ENCODE assay signal across 17 cellular contexts in genomic region chr4:55762815-55763214, GRCh38. TPM values are rescaled to one million over a fixed set of nuclear protein-coding genes. Genes with fewer than 3 reads are reported as not detected.
DNase-seq lines count a peak whose midpoint lies in the region; ATAC-seq and TF ChIP-seq lines count a peak whose summit lies in the region.
"Had no signal": no experiment of that assay in that cellular context is flagged by ENCODE, and none has a peak within 500 bp of the region (broad histone marks: within the 10 kb centered on the region; RNA-seq: fewer than 3 reads in every experiment).

No MANE protein-coding gene starts in this region.

- H3K36me3 ChIP-seq in SK-N-SH (replicated peaks in 1 of 2; ENCODE audit: control insufficient read depth in 1 of 2, insufficient read depth in 2 of 2, low read length in 1 of 2) = no peaks in the 10 kb centered on the region

- POLR2A ChIA-PET in SK-N-SH (lab: Yijun Ruan, JAX) = interaction anchor here (0.9 kb wide), 1 partner anchor 19 kb away, joined by 3 read pairs; no protein-coding TSS in a partner anchor

- H3K4me1 ChIP-seq in SK-N-SH (ENCODE audit: control insufficient read depth in 1 of 2, insufficient read depth in 2 of 2, low read depth in 1 of 2, low read length in 1 of 2) = no peaks in the 10 kb centered on the region; a peak in 1 of 4 replicates
- H3K4me1 ChIP-seq: A549 had no signal

- CTCF ChIA-PET in SK-N-SH (lab: Yijun Ruan, JAX) = interaction anchor here (1.0 kb wide), 1 partner anchor 104 kb away, joined by 3 read pairs; no protein-coding TSS in a partner anchor

- H3K27ac ChIP-seq in SK-N-SH (ENCODE audit: low read depth in 2 of 2, low read length in 1 of 2) = no peak overlapping the region
- H3K27ac ChIP-seq: A549, C4-2B, PC-9 had no signal

- H3K9ac ChIP-seq in SK-N-SH = no peak overlapping the region

- H2AFZ ChIP-seq in SK-N-SH (ENCODE audit: low read depth) = no peak overlapping the region
- H2AFZ ChIP-seq: PC-9 had no signal

- WGBS in SK-N-SH (ENCODE audit: low lambda C conversion rate) = 55% methylated on average over 3 of the region's 3 CpGs

- no peaks in the 10 kb centered on the region for H3K9me3 ChIP-seq in SK-N-SH
- H3K9me3 ChIP-seq: A549 had no signal

- no peaks in the 10 kb centered on the region for H3K27me3 ChIP-seq in SK-N-SH (ENCODE audit: insufficient read depth)

- no peaks in the 10 kb centered on the region for H3K9me2 ChIP-seq in SK-N-SH

- H3K79me2 ChIP-seq in SK-N-SH (ENCODE audit: insufficient read depth) = no peaks in the 10 kb centered on the region

- ATAC-seq in SK-N-SH treated with all-trans-retinoic acid at 6 μM for 48 hours = no peak
- ATAC-seq in stimulated activated naive CD8-positive, alpha-beta T cell treated with anti-CD3 and anti-CD28 coated beads, Interleukin-15, Interleukin-2, amounts not matched to agents 100 U/mL and 50 U/mL, for 24 hours = no peak
- ATAC-seq in HG02938 (IDR thresholded peaks at IDR 0.05; ENCODE audit: unreplicated experiment) = no peak
- ATAC-seq: A549, HepG2 had no signal

- H3K4me3 ChIP-seq in SK-N-SH (ENCODE audit: low read depth in 2 of 2, low read length in 1 of 2) = no peak overlapping the region
- no peak overlapping the region for H3K4me3 ChIP-seq in skeletal muscle cell (ENCODE audit: low read depth, low read length)
- H3K4me3 ChIP-seq: A549, PC-9 had no signal

- no peak for TF ChIP-seq EP300 in SK-N-SH (IDR thresholded peaks at IDR 0.05; ENCODE audit: borderline replicate concordance in 1 of 2, low read depth in 1 of 2, low read length in 1 of 2)

- no peak for TF ChIP-seq RAD21 in SK-N-SH (IDR thresholded peaks at IDR 0.05; ENCODE audit: low read length)

- no peaks in the 10 kb centered on the region for H3F3A ChIP-seq in SK-N-SH (replicated peaks; ENCODE audit: insufficient read depth)

- no peak overlapping the region for H3K4me2 ChIP-seq in SK-N-SH
- H3K4me2 ChIP-seq: A549, PC-9 had no signal

- H4K20me1 ChIP-seq in SK-N-SH (ENCODE audit: insufficient read depth) = no peaks in the 10 kb centered on the region

- DNase-seq in SK-N-SH = no peak
- peak; percentile 77 to 88 for DNase-seq in NCI-H524 (lab: John Stamatoyannopoulos, UW)
- DNase-seq in kidney glomerular epithelial cell (lab: John Stamatoyannopoulos, UW) = peak; percentile 59
- DNase-seq in skeletal muscle cell (ENCODE audit: low read depth) = peak; percentile 17
- DNase-seq in NCI-H1930 (lab: John Stamatoyannopoulos, UW) = no peak
- DNase-seq in stimulated activated naive CD8-positive, alpha-beta T cell treated with anti-CD3 and anti-CD28 coated beads, Interleukin-15, Interleukin-2, amounts not matched to agents 100 U/mL and 50 U/mL, for 24 hours = no peak
- DNase-seq: DMS53, KG1, NCI-H1048, NCI-H146, NCI-H526 treated with DMSO at 0.1 percent for 48 hours, PC-9 had no signal

- TF ChIP-seq CTCF in SK-N-SH (IDR thresholded peaks at IDR 0.05) = no peak

TF ChIP-seq in SK-N-SH treated with all-trans-retinoic acid at 6 μM for 48 hours, 23 proteins besides CTCF, POLR2A, EP300 and RAD21:
- TF ChIP-seq, protein P1, sequence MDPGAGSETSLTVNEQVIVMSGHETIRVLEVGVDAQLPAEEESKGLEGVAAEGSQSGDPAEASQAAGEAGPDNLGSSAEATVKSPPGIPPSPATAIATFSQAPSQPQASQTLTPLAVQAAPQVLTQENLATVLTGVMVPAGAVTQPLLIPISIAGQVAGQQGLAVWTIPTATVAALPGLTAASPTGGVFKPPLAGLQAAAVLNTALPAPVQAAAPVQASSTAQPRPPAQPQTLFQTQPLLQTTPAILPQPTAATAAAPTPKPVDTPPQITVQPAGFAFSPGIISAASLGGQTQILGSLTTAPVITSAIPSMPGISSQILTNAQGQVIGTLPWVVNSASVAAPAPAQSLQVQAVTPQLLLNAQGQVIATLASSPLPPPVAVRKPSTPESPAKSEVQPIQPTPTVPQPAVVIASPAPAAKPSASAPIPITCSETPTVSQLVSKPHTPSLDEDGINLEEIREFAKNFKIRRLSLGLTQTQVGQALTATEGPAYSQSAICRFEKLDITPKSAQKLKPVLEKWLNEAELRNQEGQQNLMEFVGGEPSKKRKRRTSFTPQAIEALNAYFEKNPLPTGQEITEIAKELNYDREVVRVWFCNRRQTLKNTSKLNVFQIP (CRISPR knock-in tag; IDR thresholded peaks at IDR 0.05; ENCODE audit: borderline replicate concordance, low read depth) = no peak
- peak; percentile 56 for TF ChIP-seq ISL1 (CRISPR knock-in tag; IDR thresholded peaks at IDR 0.05)

TF ChIP-seq in SK-N-SH, 30 proteins besides CTCF, POLR2A, EP300 and RAD21:
- TF ChIP-seq ZBTB33 (IDR thresholded peaks at IDR 0.05; ENCODE audit: borderline replicate concordance, low read depth) (no peak), USF2 (IDR thresholded peaks at IDR 0.05; ENCODE audit: borderline replicate concordance, low read depth, low read length) (no peak), SIN3A (IDR thresholded peaks at IDR 0.05; ENCODE audit: borderline replicate concordance, low read depth, low read length) (no peak), PBX3 (IDR thresholded peaks at IDR 0.05) (no peak), FOXM1 (IDR thresholded peaks at IDR 0.05; ENCODE audit: low read depth) (no peak), FOSL2 (IDR thresholded peaks at IDR 0.05; ENCODE audit: borderline replicate concordance, low read depth) (no peak), TEAD4 (IDR thresholded peaks at IDR 0.05; ENCODE audit: borderline replicate concordance, insufficient read depth) (no peak), MXI1 (IDR thresholded peaks at IDR 0.05; ENCODE audit: low read depth, low read length) (no peak), FOXJ3 (CRISPR knock-in tag; IDR thresholded peaks at IDR 0.05) (no peak), NFIC (IDR thresholded peaks at IDR 0.05; ENCODE audit: borderline replicate concordance) (no peak), GATA2 (CRISPR knock-in tag; IDR thresholded peaks at IDR 0.05) (no peak), TCF12 (IDR thresholded peaks at IDR 0.05) (no peak)
- TF ChIP-seq, protein P2, sequence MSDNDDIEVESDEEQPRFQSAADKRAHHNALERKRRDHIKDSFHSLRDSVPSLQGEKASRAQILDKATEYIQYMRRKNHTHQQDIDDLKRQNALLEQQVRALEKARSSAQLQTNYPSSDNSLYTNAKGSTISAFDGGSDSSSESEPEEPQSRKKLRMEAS (IDR thresholded peaks at IDR 0.05; ENCODE audit: low read depth) = no peak
- TF ChIP-seq, protein P3, sequence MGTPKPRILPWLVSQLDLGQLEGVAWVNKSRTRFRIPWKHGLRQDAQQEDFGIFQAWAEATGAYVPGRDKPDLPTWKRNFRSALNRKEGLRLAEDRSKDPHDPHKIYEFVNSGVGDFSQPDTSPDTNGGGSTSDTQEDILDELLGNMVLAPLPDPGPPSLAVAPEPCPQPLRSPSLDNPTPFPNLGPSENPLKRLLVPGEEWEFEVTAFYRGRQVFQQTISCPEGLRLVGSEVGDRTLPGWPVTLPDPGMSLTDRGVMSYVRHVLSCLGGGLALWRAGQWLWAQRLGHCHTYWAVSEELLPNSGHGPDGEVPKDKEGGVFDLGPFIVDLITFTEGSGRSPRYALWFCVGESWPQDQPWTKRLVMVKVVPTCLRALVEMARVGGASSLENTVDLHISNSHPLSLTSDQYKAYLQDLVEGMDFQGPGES (IDR thresholded peaks at IDR 0.05; ENCODE audit: low read depth, low read length) = no peak

RNA-seq across cellular contexts. Expression of gene EXOC1L, which starts 56.8 kb away (rescaled TPM):
- polyA plus RNA-seq in SK-N-SH (2012; rRNA removed) = not detected in 2 replicates
- 0.04 and 0.19 TPM in 2 replicates for polyA plus RNA-seq in SK-N-SH (2012; cell fraction: cytosol; rRNA removed)
- not detected in 2 replicates for polyA plus RNA-seq in SK-N-SH (2012; cell fraction: nucleus; rRNA removed)
- polyA plus RNA-seq: A549, HepG2 had no signal

Comparison
In these comparisons a context has a peak if more than half of its experiments do, and no peak if none do; other contexts are left out.
1. DNase-seq: peak in NCI-H524 (2 of 2), kidney glomerular epithelial cell (single experiment) and skeletal muscle cell (single experiment); none in SK-N-SH (single experiment), NCI-H1930 (0 of 2) and stimulated activated naive CD8-positive, alpha-beta T cell treated with anti-CD3 and anti-CD28 coated beads, Interleukin-15, Interleukin-2, amounts not matched to agents 100 U/mL and 50 U/mL, for 24 hours (single experiment).